In the genomic region with DNA sequence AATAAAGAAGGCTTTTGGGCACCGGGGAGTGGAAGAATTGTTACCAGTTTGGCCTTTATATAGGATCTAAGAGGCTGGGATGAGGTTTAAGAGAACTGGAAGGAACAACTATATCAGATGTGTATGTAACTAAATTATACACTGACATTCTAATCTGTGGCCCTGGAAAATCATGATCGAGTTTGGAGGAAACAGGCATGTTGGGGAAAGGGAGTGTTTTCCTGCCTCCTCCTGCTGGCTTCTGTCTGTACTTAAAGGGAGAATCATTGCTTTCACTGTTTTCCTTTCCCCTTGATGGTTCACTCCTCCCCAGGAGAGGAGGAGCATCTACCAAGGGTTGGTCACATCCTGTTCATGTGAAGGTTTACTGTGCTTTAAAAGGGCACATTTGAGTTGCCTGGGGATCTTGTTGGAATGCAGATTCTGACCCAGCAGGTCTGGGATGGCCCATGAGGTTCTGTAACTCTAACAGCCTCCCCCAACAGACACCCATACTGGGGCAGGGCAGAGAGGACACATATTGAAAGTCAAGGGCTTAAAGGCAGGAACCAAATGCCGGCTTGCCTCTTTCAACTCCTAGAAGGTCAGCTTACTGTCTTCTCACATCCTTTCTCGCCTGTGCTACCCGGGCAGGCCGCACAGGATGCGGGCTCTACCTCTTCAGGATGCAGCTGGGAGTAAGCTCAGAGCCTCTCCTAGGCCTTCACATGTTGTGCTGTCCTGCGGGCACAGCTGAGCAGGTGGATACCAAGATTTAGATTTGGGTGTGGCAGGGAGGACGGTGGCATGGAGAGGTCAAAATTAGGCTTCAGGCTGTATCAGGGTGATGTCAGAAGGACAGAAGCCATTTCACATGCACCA, we compare ENCODE assay signal across 1 cellular context.
TF ChIP-seq lines count a peak whose summit lies in the region.

No MANE protein-coding gene starts in this region.

TF ChIP-seq in IMR-90, 13 proteins besides CTCF, POLR2A, EP300 and RAD21 (continued from another document):
- TF ChIP-seq CHD1 (IDR thresholded peaks at IDR 0.05; ENCODE audit: low read depth, low read length) (no peak), RFX5 (IDR thresholded peaks at IDR 0.05; ENCODE audit: low read depth, low read length) (no peak), CEBPB (IDR thresholded peaks at IDR 0.05; ENCODE audit: low read depth, low read length) (no peak)
